8 cellular contexts compared by ENCODE assay signal in genomic region chr20:4973330-4974097, GRCh38. TPM values are rescaled to one million over a fixed set of nuclear protein-coding genes. Genes with fewer than 3 reads are reported as not detected.
DNase-seq lines count a peak whose midpoint lies in the region; ATAC-seq and TF ChIP-seq lines count a peak whose summit lies in the region.

No MANE protein-coding gene starts in this region.

- H3K27ac ChIP-seq in BLaER1 treated with 17β-estradiol and CSF1 and Interleukin-3, amounts not matched to agents 10 nM and 100 nM: peak overlapping the region; percentile 24 to 80 (median 65); a peak in 19 of 22 replicates
- H3K27ac ChIP-seq in neutrophil (peak overlapping the region; percentile 82), SJCRH30 (no peak overlapping the region)

- no peaks in the 10 kb centered on the region for H3K9me3 ChIP-seq in BLaER1 treated with 17β-estradiol and CSF1 and Interleukin-3, amounts not matched to agents 10 nM and 100 nM (replicated peaks in 1 of 11)
- H3K9me3 ChIP-seq in neutrophil: no peaks in the 10 kb centered on the region
- no peaks in the 10 kb centered on the region for H3K9me3 ChIP-seq in SJCRH30 (replicated peaks)

- H3K27me3 ChIP-seq in BLaER1 treated with 17β-estradiol and CSF1 and Interleukin-3, amounts not matched to agents 10 nM and 100 nM: no peaks in the 10 kb centered on the region
- no peaks in the 10 kb centered on the region for H3K27me3 ChIP-seq in neutrophil
- H3K27me3 ChIP-seq in SJCRH30: no peaks in the 10 kb centered on the region

- peak overlapping the region; percentile 76 to 98 (median 84) for H3K4me2 ChIP-seq in BLaER1 treated with 17β-estradiol and CSF1 and Interleukin-3, amounts not matched to agents 10 nM and 100 nM

- peak; percentile 64 for DNase-seq in epithelial cell of proximal tubule (ENCODE audit: low read depth)
- no peak for DNase-seq in NCI-H2081 treated with DMSO at 0.1 percent for 48 hours (lab: John Stamatoyannopoulos, UW)
- DNase-seq in SJCRH30: no peak

- H3K4me1 ChIP-seq in BLaER1 treated with 17β-estradiol and CSF1 and Interleukin-3, amounts not matched to agents 10 nM and 100 nM: peaks cover 27 to 53% (median 32%) of the 10 kb centered on the region in 10 experiments
- H3K4me1 ChIP-seq in neutrophil (ENCODE audit: control insufficient read depth in 1 of 2, insufficient read depth in 1 of 2, low read depth in 1 of 2, low read length in 1 of 2) (peaks cover 0 to 15% of the 10 kb centered on the region in 2 experiments), SJCRH30 (no peaks in the 10 kb centered on the region)

- peaks cover 4 to 81% (median 29%) of the 10 kb centered on the region in 11 experiments; a peak in 18 of 22 replicates for H4K20me1 ChIP-seq in BLaER1 treated with 17β-estradiol and CSF1 and Interleukin-3, amounts not matched to agents 10 nM and 100 nM

- H3K36me3 ChIP-seq in BLaER1 treated with 17β-estradiol and CSF1 and Interleukin-3, amounts not matched to agents 10 nM and 100 nM: peaks cover 24 to 33% (median 28%) of the 10 kb centered on the region in 11 experiments
- H3K36me3 ChIP-seq in neutrophil (peaks cover 6% of the 10 kb centered on the region), SJCRH30 (0 out of 2 replicates have a peak, but pooled peaks cover 2% of the 10 kb centered on the region)

- H3K9ac ChIP-seq in BLaER1 treated with 17β-estradiol and CSF1 and Interleukin-3, amounts not matched to agents 10 nM and 100 nM: peak overlapping the region; percentile 2 to 60 (median 45); a peak in 15 of 22 replicates

- no peak for TF ChIP-seq CTCF in WI38 (IDR thresholded peaks at IDR 0.05; ENCODE audit: low read depth, low read length)
- no peak for TF ChIP-seq CTCF in epithelial cell of proximal tubule (conservative IDR thresholded peaks at IDR 0.05; ENCODE audit: low read depth, low read length)
- TF ChIP-seq CTCF in neutrophil (IDR thresholded peaks at IDR 0.05): no peak

- ATAC-seq in GM19438 (IDR thresholded peaks at IDR 0.05; ENCODE audit: low read depth, unreplicated experiment) (peak; percentile 76), HG03460 (IDR thresholded peaks at IDR 0.05; ENCODE audit: unreplicated experiment) (peak; percentile 85)

- peak overlapping the region in 7 of 10 experiments; percentile 12 to 44 (median 36); a peak in 11 of 20 replicates for H3K4me3 ChIP-seq in BLaER1 treated with 17β-estradiol and CSF1 and Interleukin-3, amounts not matched to agents 10 nM and 100 nM
- H3K4me3 ChIP-seq in WI38 (ENCODE audit: low read depth, low read length) (peak overlapping the region; percentile 54), epithelial cell of proximal tubule (ENCODE audit: low read depth, low read length) (peak overlapping the region; percentile 40), neutrophil (ENCODE audit: low read depth in 1 of 2, low read length in 1 of 2) (peak overlapping the region in 1 of 2 experiments; percentile 38), SJCRH30 (no peak overlapping the region)

RNA-seq across cellular contexts. Expression of gene SLC23A2, which starts 27.8 kb away (rescaled TPM):
- total RNA-seq in epithelial cell of proximal tubule: 5.3 and 9.3 TPM in 2 replicates
- total RNA-seq in SJCRH30 (2014; rRNA removed; shearing (Covaris generic)): 19.1 and 21.1 TPM in 2 replicates
